ENCODE assay signal across 8 cellular contexts in genomic region chr16:53504161-53504663, GRCh38. TPM values are rescaled to one million over a fixed set of nuclear protein-coding genes. Genes with fewer than 3 reads are reported as not detected.
DNase-seq lines count a peak whose midpoint lies in the region; ATAC-seq and TF ChIP-seq lines count a peak whose summit lies in the region.

No MANE protein-coding gene starts in this region.

- CTCF ChIA-PET in A673 (lab: Charles Lee): no interaction called here
- CTCF ChIA-PET in activated B cell treated with CpG ODN at 0.5 μM for 24 hours (lab: Charles Lee): interaction anchor here (1.3 kb wide), 1 partner anchor 69 kb away, joined by 5 read pairs; no protein-coding TSS in a partner anchor

- no peaks in the 10 kb centered on the region for H3K36me3 ChIP-seq in A673 (ENCODE audit: insufficient read depth, low read length, poor library complexity, severe bottlenecking)

- peaks cover 0 to 5% (median under 1%) of the 10 kb centered on the region in 3 experiments; a peak in 4 of 7 replicates for H3K36me3 Mint-ChIP-seq in H9 (ENCODE audit: insufficient read depth in 1 of 3, low read depth in 3 of 3)
- H3K36me3 Mint-ChIP-seq in activated B cell treated with CpG ODN at 0.5 μM for 24 hours (ENCODE audit: low read depth): peaks cover 2% of the 10 kb centered on the region

- H3K4me1 ChIP-seq in A673 (ENCODE audit: insufficient read depth, low read length, poor library complexity, severe bottlenecking) (peaks cover 10% of the 10 kb centered on the region), H9 (ENCODE audit: insufficient read depth, low read length) (peaks cover 7% of the 10 kb centered on the region; the same call in 1 of the 2 replicates)

- H4K8ac ChIP-seq in H9 (replicated peaks; ENCODE audit: insufficient read length, low read depth, low read length): no peak overlapping the region

- TSS peak; percentile 95 for BruUV-seq in A673 (replicated peaks; lab: Mats Ljungman, UMichigan)

- peaks cover 25 to 31% of the 10 kb centered on the region in 2 experiments for H3K4me1 Mint-ChIP-seq in H9
- H3K4me1 Mint-ChIP-seq in activated B cell treated with CpG ODN at 0.5 μM for 24 hours: peaks cover 30% of the 10 kb centered on the region

- H3K4me3 Mint-ChIP-seq in H9 (peak overlapping the region; percentile 86 to 95), activated B cell treated with CpG ODN at 0.5 μM for 24 hours (peak overlapping the region; percentile 88)

- H2AK5ac ChIP-seq in H9 (ENCODE audit: insufficient read length, low read length): no peak overlapping the region

- TF ChIP-seq CTCF in A673 (conservative IDR thresholded peaks at IDR 0.05; ENCODE audit: low read depth, low read length) (no peak), H9 (conservative IDR thresholded peaks at IDR 0.05) (no peak), activated B cell treated with CpG ODN at 0.5 μM for 24 hours (IDR thresholded peaks at IDR 0.05) (no peak)

- H3K9me3 ChIP-seq in A673 (ENCODE audit: low read depth, low read length, poor library complexity, severe bottlenecking): no peaks in the 10 kb centered on the region
- H3K9me3 ChIP-seq in H9 (ENCODE audit: control insufficient read depth, low read depth, low read length): no peaks in the 10 kb centered on the region

- ATAC-seq in activated B cell treated with CpG ODN at 0.5 μM for 24 hours (ENCODE audit: low read depth) (no peak), HG02870 (IDR thresholded peaks at IDR 0.05; ENCODE audit: unreplicated experiment) (no peak)

- no peak overlapping the region for H4K91ac ChIP-seq in H9 (ENCODE audit: insufficient read length, low read depth, low read length)

- no peaks in the 10 kb centered on the region for H3K79me1 ChIP-seq in H9 (ENCODE audit: insufficient read depth, low read depth, low read length, poor library complexity, severe bottlenecking)

- H3K27ac Mint-ChIP-seq in H9 (peak overlapping the region; percentile 91 to 97 (median 91)), activated B cell treated with CpG ODN at 0.5 μM for 24 hours (peak overlapping the region; percentile 90)

- H4K20me1 ChIP-seq in H9 (ENCODE audit: control insufficient read depth, insufficient read depth, insufficient read length): no peaks in the 10 kb centered on the region

- H3K14ac ChIP-seq in H9 (ENCODE audit: insufficient read depth, low read length): no peak overlapping the region

- H2BK12ac ChIP-seq in H9 (ENCODE audit: insufficient read length, low read depth, low read length): no peak overlapping the region

- no peak overlapping the region for H4K5ac ChIP-seq in H9 (ENCODE audit: insufficient read length, low read depth, low read length)

- H3T11ph ChIP-seq in H9 (ENCODE audit: low read length): no peak overlapping the region

- H3K23me2 ChIP-seq in H9 (ENCODE audit: insufficient read length, low read depth, low read length, poor library complexity, severe bottlenecking): peaks cover 5% of the 10 kb centered on the region

- no peak overlapping the region for H2BK5ac ChIP-seq in H9 (ENCODE audit: insufficient read length, low read length)

- DNase-seq in A673 (ENCODE audit: low spot score): peak; percentile 35
- DNase-seq in H9: no peak
- no peak for DNase-seq in activated B cell treated with CpG ODN at 0.5 μM for 24 hours
- DNase-seq in effector CD4-positive, alpha-beta T cell: peak; percentile 7
- DNase-seq in midbrain (lab: John Stamatoyannopoulos, UW): peak; percentile 59
- peak; percentile 49 for DNase-seq in superior temporal gyrus (ENCODE audit: extremely low spot score)
- DNase-seq in GM19240 (ENCODE audit: insufficient read length, low spot score): no peak

- no peak overlapping the region for H2BK120ac ChIP-seq in H9 (ENCODE audit: low read depth, low read length, poor library complexity, severe bottlenecking)

- intact Hi-C loops in A673 (cut with micrococcal nuclease; ENCODE audit: unreplicated experiment) (loop anchor here (10.0 kb wide), 1 partner anchor 449 kb away; the partner anchor contains the start of genes CHD9 and CHD9NB), activated B cell treated with CpG ODN at 0.5 μM for 24 hours (cut with micrococcal nuclease) (loop anchor here (5.0 kb wide), 1 partner anchor 287 kb away; no protein-coding TSS in a partner anchor)

- H3K23ac ChIP-seq in H9 (ENCODE audit: insufficient read length, low read depth, low read length): no peak overlapping the region

- H3K27me3 Mint-ChIP-seq in H9 (ENCODE audit: low read depth): no peaks in the 10 kb centered on the region
- no peaks in the 10 kb centered on the region for H3K27me3 Mint-ChIP-seq in activated B cell treated with CpG ODN at 0.5 μM for 24 hours

- POLR2A ChIA-PET in A673 (lab: Charles Lee; ENCODE audit: low non-redundant PET): no interaction called here
- POLR2A ChIA-PET in activated B cell treated with CpG ODN at 0.5 μM for 24 hours (lab: Charles Lee): interaction anchor here (0.5 to 3.9 kb wide), 12 partner anchors 9 to 449 kb away, joined by 3 to 56 read pairs (median 7); partner anchors contain the start of genes CHD9, FTO, RBL2 and RPGRIP1L

- peak overlapping the region; percentile 62 for H3K4me3 ChIP-seq in A673 (ENCODE audit: low read depth, low read length, poor library complexity, severe bottlenecking)

- no peak overlapping the region for H2AFZ ChIP-seq in H9 (ENCODE audit: low read length)

- no peak overlapping the region for H3K4ac ChIP-seq in H9 (ENCODE audit: low read depth, low read length)

- H3K27ac ChIP-seq in A673 (ENCODE audit: low read depth, low read length, poor library complexity, severe bottlenecking): peak overlapping the region; percentile 9
- H3K27ac ChIP-seq in H9 (ENCODE audit: insufficient read length, low read depth, low read length): no peak overlapping the region

- H2BK20ac ChIP-seq in H9 (ENCODE audit: low read depth, low read length, poor library complexity, severe bottlenecking): no peak overlapping the region

- H2BK15ac ChIP-seq in H9 (ENCODE audit: low read depth, low read length): no peak overlapping the region

- H3K56ac ChIP-seq in H9 (ENCODE audit: insufficient read length, low read depth, low read length): no peak overlapping the region

- no CpG with 5 or more reads among the region's 11 CpGs for WGBS in H9 (ENCODE audit: extremely low coverage, insufficient read length, low lambda C conversion rate)

- no peak overlapping the region for H3K9ac ChIP-seq in H9 (ENCODE audit: extremely low read depth, insufficient read length, low read length)

- H3K27me3 ChIP-seq in A673 (replicated peaks; ENCODE audit: insufficient read depth, low read depth, low read length, poor library complexity) (no peaks in the 10 kb centered on the region), H9 (ENCODE audit: insufficient read depth, low read length) (no peaks in the 10 kb centered on the region)

- H3K18ac ChIP-seq in H9 (ENCODE audit: insufficient read length, low read depth, low read length): no peak overlapping the region

- H3K79me2 ChIP-seq in H9 (ENCODE audit: insufficient read depth, low read length): no peaks in the 10 kb centered on the region; the same call in 1 of the 2 replicates

- H3K4me2 ChIP-seq in H9 (ENCODE audit: insufficient read depth, insufficient read length, low read length): peak overlapping the region; percentile 71

- H3K9me3 Mint-ChIP-seq in H9: peaks cover 0 to 2% of the 10 kb centered on the region in 2 experiments; a peak in 1 of 5 replicates
- H3K9me3 Mint-ChIP-seq in activated B cell treated with CpG ODN at 0.5 μM for 24 hours: no peaks in the 10 kb centered on the region

RNA-seq across cellular contexts. Expression of gene AKTIP, which starts 1.2 kb away (rescaled TPM):
- 15.0 and 20.3 TPM in 2 replicates for total RNA-seq in A673 (2021)
- total RNA-seq in H9 (2021): 23.9 and 26.2 TPM in 2 replicates
- total RNA-seq in activated B cell treated with CpG ODN at 0.5 μM for 24 hours: 19.3 and 22.8 TPM in 2 replicates

Comparison
In these comparisons a context has a peak if more than half of its experiments do, and no peak if none do; other contexts are left out.
1. DNase-seq: peak in A673 (single experiment), effector CD4-positive, alpha-beta T cell (single experiment), midbrain (single experiment) and superior temporal gyrus (single experiment); none in H9 (single experiment), activated B cell treated with CpG ODN at 0.5 μM for 24 hours (single experiment) and GM19240 (single experiment).